In genomic region chr1:75097686-75098085, GRCh38 we compare ENCODE assay signal across 17 cellular contexts. TPM values are rescaled to one million over a fixed set of nuclear protein-coding genes. Genes with fewer than 3 reads are reported as not detected.
DNase-seq lines count a peak whose midpoint lies in the region; ATAC-seq and TF ChIP-seq lines count a peak whose summit lies in the region.
"Had no signal": no experiment of that assay in that cellular context is flagged by ENCODE, and none has a peak within 500 bp of the region (broad histone marks: within the 10 kb centered on the region; RNA-seq: fewer than 3 reads in every experiment).

No MANE protein-coding gene starts in this region.

- CTCF ChIA-PET in RWPE1 (lab: Yijun Ruan, JAX): no interaction called here

- H3K4me1 Mint-ChIP-seq in activated T-cell treated with anti-CD3 and anti-CD28 coated beads, Interleukin-2, amount 50 U/mL, for 72 hours (ENCODE audit: low read depth): no peaks in the 10 kb centered on the region
- peaks cover 4% of the 10 kb centered on the region for H3K4me1 Mint-ChIP-seq in nephron progenitor cell

- H3K27ac ChIP-seq in RWPE1 (no peak overlapping the region), ovary (no peak overlapping the region)
- H3K27ac ChIP-seq: testis had no signal

- intact Hi-C loops in ovary (cut with DNase I): no loop called here

- TF ChIP-seq EP300 in ovary (IDR thresholded peaks at IDR 0.05): no peak

- H3K27me3 ChIP-seq in ovary: no peaks in the 10 kb centered on the region
- H3K27me3 ChIP-seq: testis had no signal

- H3K27me3 Mint-ChIP-seq in activated T-cell treated with anti-CD3 and anti-CD28 coated beads, Interleukin-2, amount 50 U/mL, for 72 hours (ENCODE audit: low read depth): no peaks in the 10 kb centered on the region
- peaks cover 4% of the 10 kb centered on the region for H3K27me3 Mint-ChIP-seq in nephron progenitor cell (ENCODE audit: low read depth, poor library complexity)
- H3K27me3 Mint-ChIP-seq: activated CD8-positive, alpha-beta T cell treated with anti-CD3 and anti-CD28 coated beads for 36 hours; effector memory CD8-positive, alpha-beta T cell had no signal

- no peaks in the 10 kb centered on the region for H3K4me1 ChIP-seq in ovary (ENCODE audit: insufficient read depth)
- H3K4me1 ChIP-seq: testis had no signal

- ATAC-seq in GM19395 (IDR thresholded peaks at IDR 0.05; ENCODE audit: unreplicated experiment): no peak
- no peak for ATAC-seq in activated T-cell treated with anti-CD3 and anti-CD28 coated beads, Interleukin-2, amount 50 U/mL, for 72 hours (replicated peaks in 1 of 2)
- ATAC-seq: activated CD8-positive, alpha-beta T cell treated with anti-CD3 and anti-CD28 coated beads for 36 hours; effector memory CD8-positive, alpha-beta T cell; Right ventricle myocardium inferior had no signal

- H3K27ac Mint-ChIP-seq in activated T-cell treated with anti-CD3 and anti-CD28 coated beads, Interleukin-2, amount 50 U/mL, for 72 hours: no peak overlapping the region
- no peak overlapping the region for H3K27ac Mint-ChIP-seq in nephron progenitor cell
- H3K27ac Mint-ChIP-seq: activated CD8-positive, alpha-beta T cell treated with anti-CD3 and anti-CD28 coated beads for 36 hours; effector memory CD8-positive, alpha-beta T cell had no signal

- no peaks in the 10 kb centered on the region for H3K9me3 Mint-ChIP-seq in activated T-cell treated with anti-CD3 and anti-CD28 coated beads, Interleukin-2, amount 50 U/mL, for 72 hours
- no peaks in the 10 kb centered on the region for H3K9me3 Mint-ChIP-seq in nephron progenitor cell
- H3K9me3 Mint-ChIP-seq: activated CD8-positive, alpha-beta T cell treated with anti-CD3 and anti-CD28 coated beads for 36 hours had no signal

- POLR2A ChIA-PET in RWPE1 (lab: Yijun Ruan, JAX; ENCODE audit: low non-redundant PET): no interaction called here

- H3K4me3 ChIP-seq in ovary: no peak overlapping the region
- H3K4me3 ChIP-seq: testis had no signal

- no peaks in the 10 kb centered on the region for H3K9me3 ChIP-seq in ovary
- H3K9me3 ChIP-seq: testis had no signal

- 9 to 16% (median 10%) methylated on average over 1 of the region's 1 CpG for WGBS in ovary, 3 donors

- no peaks in the 10 kb centered on the region for H3K36me3 ChIP-seq in ovary

- no peak overlapping the region for H3K4me3 Mint-ChIP-seq in activated T-cell treated with anti-CD3 and anti-CD28 coated beads, Interleukin-2, amount 50 U/mL, for 72 hours
- H3K4me3 Mint-ChIP-seq in nephron progenitor cell: no peak overlapping the region
- H3K4me3 Mint-ChIP-seq: activated CD8-positive, alpha-beta T cell treated with anti-CD3 and anti-CD28 coated beads for 36 hours; effector memory CD8-positive, alpha-beta T cell had no signal

- no peak for TF ChIP-seq POLR2A in ovary (IDR thresholded peaks at IDR 0.05)

- no peak for TF ChIP-seq CTCF in RWPE1 (conservative IDR thresholded peaks at IDR 0.05; ENCODE audit: low read depth)
- TF ChIP-seq CTCF in ovary (IDR thresholded peaks at IDR 0.05): no peak
- no peak for TF ChIP-seq CTCF in nephron progenitor cell (IDR thresholded peaks at IDR 0.05)

- no peaks in the 10 kb centered on the region for H3K36me3 Mint-ChIP-seq in activated T-cell treated with anti-CD3 and anti-CD28 coated beads, Interleukin-2, amount 50 U/mL, for 72 hours (ENCODE audit: insufficient read depth in 2 of 2)
- no peaks in the 10 kb centered on the region for H3K36me3 Mint-ChIP-seq in nephron progenitor cell (ENCODE audit: low read depth)

- DNase-seq in A172 (ENCODE audit: low spot score) (peak; percentile 33), EH (ENCODE audit: low read depth) (peak; percentile 74), RWPE1 (ENCODE audit: low spot score) (peak; percentile 15), fibroblast of peridontal ligament (ENCODE audit: extremely low read depth) (peak; percentile 96), ovary (no peak), nephron progenitor cell (no peak)
- no peak for DNase-seq in activated T-cell treated with anti-CD3 and anti-CD28 coated beads, Interleukin-2, amount 50 U/mL, for 72 hours
- DNase-seq: activated CD8-positive, alpha-beta T cell treated with anti-CD3 and anti-CD28 coated beads for 36 hours; AML-193; DND-41; effector memory CD8-positive, alpha-beta T cell; kidney; NCI-H748 treated with DMSO at 0.1 percent for 48 hours; testis had no signal

RNA-seq across cellular contexts. Expression of gene LHX8, which starts 36.5 kb away (rescaled TPM):
- not detected in 2 replicates for total RNA-seq in A172 (2014; rRNA removed; shearing (Covaris generic))
- not detected for total RNA-seq in ovary
- polyA plus RNA-seq in ovary: under 1 TPM in 1 of 2 donors, not detected in 1; 0.67 TPM
- not detected for total RNA-seq in activated T-cell treated with anti-CD3 and anti-CD28 coated beads, Interleukin-2, amount 50 U/mL, for 72 hours
- total RNA-seq: activated CD8-positive, alpha-beta T cell treated with anti-CD3 and anti-CD28 coated beads for 36 hours; kidney; pulmonary artery endothelial cell; Right ventricle myocardium inferior had no signal

Comparison
In these comparisons a context has a peak if more than half of its experiments do, and no peak if none do; other contexts are left out.
1. DNase-seq: peak in A172 (single experiment), EH (single experiment), RWPE1 (single experiment) and fibroblast of peridontal ligament (single experiment); none in ovary (0 of 5), activated T-cell treated with anti-CD3 and anti-CD28 coated beads, Interleukin-2, amount 50 U/mL, for 72 hours (0 of 2) and nephron progenitor cell (single experiment).